Comparison of ENCODE assay signal across 1 cellular context in the genomic region with DNA sequence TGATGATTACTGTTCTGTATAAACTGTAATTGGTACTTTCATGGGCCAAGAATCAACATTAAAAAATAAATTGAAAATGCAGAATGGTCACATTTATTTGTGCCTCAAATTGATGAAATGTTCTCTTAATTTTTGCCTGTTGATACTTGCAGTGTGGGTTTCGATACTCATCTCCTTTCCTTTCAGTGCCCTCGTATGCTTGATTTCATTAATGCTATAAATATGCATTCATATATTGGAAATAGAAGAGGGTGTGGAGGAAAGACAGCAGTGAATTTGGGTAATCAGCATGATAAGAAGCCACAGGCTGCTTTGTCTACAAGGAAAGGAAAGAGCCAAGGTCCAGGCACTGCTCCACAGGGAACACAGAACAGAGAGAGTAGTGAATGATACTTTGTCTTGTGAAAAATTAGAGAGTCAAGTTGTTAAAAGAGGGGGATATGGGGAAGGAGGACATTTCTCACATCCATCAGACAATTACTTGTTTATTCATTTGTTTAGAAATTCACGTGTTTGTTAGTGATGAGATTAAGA.
TF ChIP-seq lines count a peak whose summit lies in the region.

No MANE protein-coding gene starts in this region.

TF ChIP-seq in A549, 52 proteins besides CTCF, POLR2A, EP300 and RAD21:
- no peak for TF ChIP-seq CBX8 (IDR thresholded peaks at IDR 0.05)
- no peak for TF ChIP-seq PHF8 (IDR thresholded peaks at IDR 0.05; ENCODE audit: borderline replicate concordance, low read depth)
- no peak for TF ChIP-seq ZNF302 (CRISPR knock-in tag; IDR thresholded peaks at IDR 0.05)
- TF ChIP-seq, protein P1, sequence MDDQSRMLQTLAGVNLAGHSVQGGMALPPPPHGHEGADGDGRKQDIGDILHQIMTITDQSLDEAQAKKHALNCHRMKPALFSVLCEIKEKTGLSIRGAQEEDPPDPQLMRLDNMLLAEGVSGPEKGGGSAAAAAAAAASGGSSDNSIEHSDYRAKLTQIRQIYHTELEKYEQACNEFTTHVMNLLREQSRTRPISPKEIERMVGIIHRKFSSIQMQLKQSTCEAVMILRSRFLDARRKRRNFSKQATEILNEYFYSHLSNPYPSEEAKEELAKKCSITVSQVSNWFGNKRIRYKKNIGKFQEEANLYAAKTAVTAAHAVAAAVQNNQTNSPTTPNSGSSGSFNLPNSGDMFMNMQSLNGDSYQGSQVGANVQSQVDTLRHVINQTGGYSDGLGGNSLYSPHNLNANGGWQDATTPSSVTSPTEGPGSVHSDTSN (IDR thresholded peaks at IDR 0.05): no peak
- no peak for TF ChIP-seq BHLHE40 (IDR thresholded peaks at IDR 0.05; ENCODE audit: low read depth, low read length)
- TF ChIP-seq, protein P2, sequence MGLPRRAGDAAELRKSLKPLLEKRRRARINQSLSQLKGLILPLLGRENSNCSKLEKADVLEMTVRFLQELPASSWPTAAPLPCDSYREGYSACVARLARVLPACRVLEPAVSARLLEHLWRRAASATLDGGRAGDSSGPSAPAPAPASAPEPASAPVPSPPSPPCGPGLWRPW (IDR thresholded peaks at IDR 0.05): no peak
- TF ChIP-seq FOSL2 (IDR thresholded peaks at IDR 0.05): no peak
- TF ChIP-seq FOSL2 (CRISPR knock-in tag; IDR thresholded peaks at IDR 0.05): no peak
- no peak for TF ChIP-seq TP53 (CRISPR knock-in tag; IDR thresholded peaks at IDR 0.05)
- TF ChIP-seq RNF2 (IDR thresholded peaks at IDR 0.05; ENCODE audit: borderline replicate concordance, low read depth): no peak
